Comparison of ENCODE assay signal across 8 cellular contexts in the genomic region with DNA sequence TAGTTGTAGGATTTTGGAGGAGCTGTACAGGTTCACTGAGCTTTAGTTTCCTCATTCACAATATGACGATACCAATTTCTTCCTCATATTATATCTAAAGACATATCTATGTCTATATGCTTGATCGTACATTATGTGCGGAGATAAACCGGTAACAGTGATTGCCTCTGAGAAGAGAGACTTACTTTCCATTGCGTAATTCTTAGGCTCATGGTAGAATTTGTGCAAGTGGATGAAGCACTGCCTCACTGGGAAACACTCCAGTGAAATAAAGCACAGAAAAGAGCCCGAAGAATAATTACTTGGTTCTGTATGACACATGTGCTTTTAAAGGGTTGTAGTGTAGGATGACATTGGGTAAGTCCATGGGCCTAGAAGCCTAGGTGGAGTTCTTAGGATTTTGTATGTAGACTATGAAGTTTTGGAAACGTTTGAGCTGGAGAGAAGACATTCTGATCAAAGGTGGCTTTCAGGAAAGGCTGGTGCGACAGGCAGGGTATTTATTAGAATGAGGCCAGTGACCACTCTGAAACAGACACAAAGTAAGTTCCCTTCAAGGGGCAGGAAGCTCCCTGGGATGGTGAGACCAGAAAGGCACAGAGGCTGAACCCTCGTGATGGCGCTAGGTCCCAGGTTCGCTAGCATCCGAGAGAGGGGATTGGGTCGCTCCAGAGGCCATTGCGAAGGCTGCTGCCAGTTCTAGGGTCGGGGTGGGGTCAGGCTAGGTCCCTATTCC. TPM values are rescaled to one million over a fixed set of nuclear protein-coding genes. Genes with fewer than 3 reads are reported as not detected.
DNase-seq lines count a peak whose midpoint lies in the region; ATAC-seq and TF ChIP-seq lines count a peak whose summit lies in the region.

No MANE protein-coding gene starts in this region.

- no peaks in the 10 kb centered on the region for H3K9me3 ChIP-seq in GM23248 (ENCODE audit: low read depth)
- no peaks in the 10 kb centered on the region for H3K9me3 ChIP-seq in Loucy (ENCODE audit: insufficient read depth, low read depth, low read length)
- H3K9me3 ChIP-seq in mucosa of stomach (ENCODE audit: control insufficient read depth, low read length) = no peaks in the 10 kb centered on the region

- peak; percentile 6 for ATAC-seq in GM18508 (IDR thresholded peaks at IDR 0.05; ENCODE audit: insufficient read depth, unreplicated experiment)

- no peaks in the 10 kb centered on the region for H3K36me3 Mint-ChIP-seq in dendritic cell treated with granulocyte-macrophage colony-stimulating factor and Interleukin-4, amounts not matched to agents 40 ng/mL and 50 ng/mL, for 4 days (ENCODE audit: low read depth)

- H3K27me3 ChIP-seq in GM23248 (replicated peaks; ENCODE audit: insufficient read depth) (no peaks in the 10 kb centered on the region), Loucy (ENCODE audit: insufficient read depth, low read length, poor library complexity, severe bottlenecking) (no peaks in the 10 kb centered on the region), mucosa of stomach (ENCODE audit: control insufficient read depth, insufficient read depth, low read length) (no peaks in the 10 kb centered on the region)

- DNase-seq in GM23248 (peak; percentile 21), COLO829 (ENCODE audit: low spot score) (no peak)
- no peak for DNase-seq in stimulated activated CD4-positive, alpha-beta T cell treated with anti-CD3 and anti-CD28 coated beads, Interleukin-1b, Interleukin-23, amount 100 ng/mL, for 48 hours
- DNase-seq in stimulated activated naive CD4-positive, alpha-beta T cell (lab: John Stamatoyannopoulos, UW) = no peak

- H3K9ac ChIP-seq in GM23248 (peak overlapping the region; percentile 99), Loucy (ENCODE audit: low read depth, low read length, poor library complexity, severe bottlenecking) (peak overlapping the region; percentile 96), mucosa of stomach (ENCODE audit: low read length) (peak overlapping the region; percentile 84)

- H3F3A ChIP-seq in GM23248 (ENCODE audit: insufficient read depth) (no peaks in the 10 kb centered on the region; the same call in 1 of the 2 replicates), Loucy (ENCODE audit: low read depth) (no peaks in the 10 kb centered on the region)

- no peaks in the 10 kb centered on the region for H3K36me3 ChIP-seq in GM23248 (ENCODE audit: low read depth)
- no peaks in the 10 kb centered on the region for H3K36me3 ChIP-seq in Loucy (ENCODE audit: insufficient read depth, low read length)
- H3K36me3 ChIP-seq in mucosa of stomach (ENCODE audit: control insufficient read depth, insufficient read depth, low read length) = no peaks in the 10 kb centered on the region

- H3K27me3 Mint-ChIP-seq in dendritic cell treated with granulocyte-macrophage colony-stimulating factor and Interleukin-4, amounts not matched to agents 40 ng/mL and 50 ng/mL, for 4 days = no peaks in the 10 kb centered on the region

- 39 to 52% methylated on average over 10 to 13 of the region's 15 CpGs for WGBS in GM23248 (ENCODE audit: low coverage in 1 of 2, low lambda C conversion rate in 2 of 2, missing lambda C conversion rate in 2 of 2), 2 experiments

- H4K20me1 ChIP-seq in GM23248 (ENCODE audit: insufficient read depth) (no peaks in the 10 kb centered on the region), Loucy (ENCODE audit: insufficient read depth, low read length, poor library complexity, severe bottlenecking) (peaks cover 37% of the 10 kb centered on the region)

- H3K4me1 Mint-ChIP-seq in dendritic cell treated with granulocyte-macrophage colony-stimulating factor and Interleukin-4, amounts not matched to agents 40 ng/mL and 50 ng/mL, for 4 days (ENCODE audit: low read depth) = peaks cover 8% of the 10 kb centered on the region

- H3K9me2 ChIP-seq in GM23248 (ENCODE audit: insufficient read depth) (no peaks in the 10 kb centered on the region), Loucy (replicated peaks; ENCODE audit: low read depth, low read length) (no peaks in the 10 kb centered on the region)

- H3K79me2 ChIP-seq in GM23248 (ENCODE audit: insufficient read depth) (peaks cover 34% of the 10 kb centered on the region), Loucy (ENCODE audit: insufficient read depth, low read length) (peaks cover 39% of the 10 kb centered on the region)

- peak overlapping the region; percentile 80 for H3K4me3 Mint-ChIP-seq in dendritic cell treated with granulocyte-macrophage colony-stimulating factor and Interleukin-4, amounts not matched to agents 40 ng/mL and 50 ng/mL, for 4 days

- H3K27ac ChIP-seq in GM23248 = peak overlapping the region; percentile 62

- peak overlapping the region; percentile 91 for H3K27ac Mint-ChIP-seq in dendritic cell treated with granulocyte-macrophage colony-stimulating factor and Interleukin-4, amounts not matched to agents 40 ng/mL and 50 ng/mL, for 4 days

- H3K9me3 Mint-ChIP-seq in dendritic cell treated with granulocyte-macrophage colony-stimulating factor and Interleukin-4, amounts not matched to agents 40 ng/mL and 50 ng/mL, for 4 days = no peaks in the 10 kb centered on the region

- peak overlapping the region; percentile 39 for H3K4me2 ChIP-seq in GM23248 (ENCODE audit: unreplicated experiment)
- H3K4me2 ChIP-seq in Loucy (ENCODE audit: low read depth, low read length, poor library complexity, severe bottlenecking) = peak overlapping the region; percentile 95

- intact Hi-C loops in dendritic cell treated with granulocyte-macrophage colony-stimulating factor and Interleukin-4, amounts not matched to agents 40 ng/mL and 50 ng/mL, for 4 days (cut with micrococcal nuclease) = no loop called here

- H3K4me1 ChIP-seq in GM23248 (ENCODE audit: insufficient read depth) (peaks cover 11% of the 10 kb centered on the region; the same call in 1 of the 2 replicates), Loucy (ENCODE audit: insufficient read depth, low read length, poor library complexity, severe bottlenecking) (peaks cover 25% of the 10 kb centered on the region), mucosa of stomach (ENCODE audit: control insufficient read depth, insufficient read depth, low read length) (peaks cover 5% of the 10 kb centered on the region)

- peak overlapping the region; percentile 98 for H2AFZ ChIP-seq in GM23248
- H2AFZ ChIP-seq in Loucy (ENCODE audit: low read length) = peak overlapping the region; percentile 94

- H3K4me3 ChIP-seq in GM23248 (peak overlapping the region; percentile 84), Loucy (ENCODE audit: low read length, poor library complexity, severe bottlenecking) (peak overlapping the region; percentile 98), mucosa of stomach (ENCODE audit: low read length) (peak overlapping the region; percentile 50)

- in situ Hi-C loops in GM23248 (cut with MboI) = no loop called here

- no peak for TF ChIP-seq CTCF in Loucy (conservative IDR thresholded peaks at IDR 0.05; ENCODE audit: low read length)

RNA-seq across cellular contexts. Expression of gene VBP1, which starts 0.6 kb away (rescaled TPM):
- 61.0 and 62.0 TPM in 2 replicates for total RNA-seq in GM23248 (2014; rRNA removed; shearing (Covaris generic))
- 72.7 and 75.2 TPM in 2 replicates for polyA plus RNA-seq in GM23248 (2016; fragmentation: Nextera tagmentation; extraction: Ambion mirVana)

RNA-seq across cellular contexts. Expression of gene RAB39B, which starts 48.7 kb away (rescaled TPM):
- total RNA-seq in GM23248 (2014; rRNA removed; shearing (Covaris generic)) = 2.0 and 3.1 TPM in 2 replicates
- polyA plus RNA-seq in GM23248 (2016; fragmentation: Nextera tagmentation; extraction: Ambion mirVana) = 1.1 and 1.9 TPM in 2 replicates
